Comparison of ENCODE assay signal across 8 cellular contexts in genomic region chr3:134485075-134485536, GRCh38. TPM values are rescaled to one million over a fixed set of nuclear protein-coding genes. Genes with fewer than 3 reads are reported as not detected.
A peak's percentile ranks its signal among the peaks of the same experiment; 100 is the strongest.
DNase-seq lines count a peak whose midpoint lies in the region; ATAC-seq, FAIRE-seq and TF ChIP-seq lines count a peak whose summit lies in the region.

No MANE protein-coding gene starts in this region.

- H3K18ac ChIP-seq in H1 (ENCODE audit: extremely low read depth, low read length): peak overlapping the region; percentile 16; the same call in 1 of the 2 replicates

- peak; percentile 3 for ATAC-seq in HG03039 (IDR thresholded peaks at IDR 0.05; ENCODE audit: unreplicated experiment)
- ATAC-seq in HG03095 (IDR thresholded peaks at IDR 0.05; ENCODE audit: unreplicated experiment): no peak

- H2BK120ac ChIP-seq in H1 (replicated peaks; ENCODE audit: low read depth, low read length): no peak overlapping the region

- H3K4me3 ChIP-seq in AG10803 (ENCODE audit: low read length) (peak overlapping the region; percentile 87), H1 (ENCODE audit: extremely low read depth in 1 of 4, insufficient read depth in 2 of 4, low read depth in 3 of 4, low read length in 4 of 4) (peak overlapping the region; percentile 68 to 96 (median 80)), muscle layer of colon (ENCODE audit: low read depth in 1 of 2, low read length in 2 of 2) (peak overlapping the region; percentile 86 to 98)

- FAIRE-seq in H1 (lab: Jason Lieb, UNC): no peak

- POLR2A ChIA-PET in H1 (lab: Charles Lee; ENCODE audit: partially characterized antibody): interaction anchor here (0.6 to 2.7 kb wide), 14 partner anchors 9 to 233 kb away, joined by 3 to 13 read pairs (median 4); no protein-coding TSS in a partner anchor

- peak; percentile 30 for DNase-seq in AG10803 (ENCODE audit: low read depth)
- peak; percentile 36 for DNase-seq in GM13977 (ENCODE audit: low spot score)
- peak; percentile 48 for DNase-seq in RKO (ENCODE audit: low spot score)
- no peak for DNase-seq in H1 (ENCODE audit: low read depth in 1 of 2, low spot score in 2 of 2)
- DNase-seq in retina: no peak

- WGBS in H1 (ENCODE audit: extremely low coverage in 1 of 2, insufficient coverage in 1 of 2, insufficient read length in 1 of 2, insufficient replicate concordance in 2 of 2, low coverage in 1 of 2, low lambda C conversion rate in 2 of 2, missing lambda C conversion rate in 1 of 2), 2 experiments: 24% methylated on average over 14 of the region's 14 CpGs; no CpG with 5 or more reads in 1 of the 2 experiments

- peaks cover 0 to 40% of the 10 kb centered on the region in 2 experiments; a peak in 2 of 4 replicates for H3K79me2 ChIP-seq in H1 (ENCODE audit: control insufficient read depth in 1 of 2, insufficient read depth in 2 of 2, low read length in 2 of 2)

- no peak for TF ChIP-seq RAD21 in H1 (IDR thresholded peaks at IDR 0.05 in 1 of 2, conservative IDR thresholded peaks at IDR 0.05 in 1 of 2; ENCODE audit: low read depth in 2 of 2, low read length in 2 of 2)

- H3K23me2 ChIP-seq in H1 (ENCODE audit: low read depth, low read length): peaks cover 11% of the 10 kb centered on the region

- H2BK20ac ChIP-seq in H1 (ENCODE audit: low read length): no peak overlapping the region

- no peaks in the 10 kb centered on the region for H3K27me3 ChIP-seq in H1 (replicated peaks in 1 of 4; ENCODE audit: control insufficient read depth in 3 of 4, extremely low read depth in 1 of 4, insufficient read depth in 3 of 4, low read length in 3 of 4)
- H3K27me3 ChIP-seq in muscle layer of colon (ENCODE audit: control insufficient read depth in 1 of 2, insufficient read depth in 2 of 2, low read length in 2 of 2): no peaks in the 10 kb centered on the region

- no peak for TF ChIP-seq POLR2A in H1 (IDR thresholded peaks at IDR 0.05; ENCODE audit: control extremely low read depth in 1 of 2, low read depth in 2 of 2, low read length in 2 of 2)

- H4K91ac ChIP-seq in H1 (replicated peaks; ENCODE audit: insufficient read length, low read length): no peak overlapping the region

- H3K14ac ChIP-seq in H1 (ENCODE audit: insufficient read length): no peak overlapping the region

- peak overlapping the region; percentile 19; the same call in 1 of the 2 replicates for H4K8ac ChIP-seq in H1 (ENCODE audit: extremely low read depth, insufficient read depth, low read length)

- H2AFZ ChIP-seq in H1 (ENCODE audit: low read length): peak overlapping the region; percentile 89

- no peak overlapping the region; the same call in 1 of the 2 replicates for H2BK5ac ChIP-seq in H1 (ENCODE audit: low read depth, low read length)

- in situ Hi-C loops in GM13977 (cut with MboI; ENCODE audit: low pct_unique_long_range_greater_than_20kb, low sequenced_read_pairs, unreplicated experiment): no loop called here

- no peak overlapping the region for H4K5ac ChIP-seq in H1 (ENCODE audit: insufficient read length, low read depth, low read length)

- TF ChIP-seq CTCF in AG10803 (conservative IDR thresholded peaks at IDR 0.05; ENCODE audit: low read length): no peak
- TF ChIP-seq CTCF in GM13977 (IDR thresholded peaks at IDR 0.05; ENCODE audit: extremely low read depth, insufficient read depth, missing control alignments): no peak
- TF ChIP-seq CTCF in H1 (IDR thresholded peaks at IDR 0.05; ENCODE audit: control extremely low read depth in 1 of 3, insufficient read depth in 1 of 3, low read depth in 1 of 3, low read length in 3 of 3): no peak

- H3K56ac ChIP-seq in H1 (replicated peaks; ENCODE audit: insufficient read length, low read depth, low read length): no peak overlapping the region

- H3K79me1 ChIP-seq in H1 (ENCODE audit: low read depth, low read length): peaks cover 7% of the 10 kb centered on the region; the same call in 1 of the 2 replicates

- H3K9me3 ChIP-seq in H1 (ENCODE audit: insufficient read depth in 2 of 2, low read depth in 1 of 2, low read length in 1 of 2) (no peaks in the 10 kb centered on the region), muscle layer of colon (ENCODE audit: low read length) (no peaks in the 10 kb centered on the region)

- H3K9ac ChIP-seq in H1 (replicated peaks in 1 of 4; ENCODE audit: extremely low read depth in 1 of 4, low read depth in 3 of 4, low read length in 3 of 4) (peak overlapping the region in 3 of 4 experiments; percentile 88 to 96 (median 93); a peak in 6 of 7 replicates), muscle layer of colon (ENCODE audit: low read length) (peak overlapping the region; percentile 97)

- peaks cover 0 to 10% (median 7%) of the 10 kb centered on the region in 4 experiments; a peak in 6 of 7 replicates for H3K4me1 ChIP-seq in H1 (replicated peaks in 1 of 4; ENCODE audit: control insufficient read depth in 3 of 4, insufficient read depth in 4 of 4, low read length in 3 of 4)
- peaks cover 25% of the 10 kb centered on the region for H3K4me1 ChIP-seq in muscle layer of colon (ENCODE audit: insufficient read depth, low read length)

- CTCF ChIA-PET in H1 (lab: Charles Lee; ENCODE audit: partially characterized antibody): interaction anchor here (0.8 to 5.7 kb wide), 6 partner anchors 8 to 273 kb away, joined by 3 to 39 read pairs (median 8); no protein-coding TSS in a partner anchor

- no peak overlapping the region for H3K4ac ChIP-seq in H1 (replicated peaks; ENCODE audit: insufficient read length, low read depth, low read length)

- H2AK5ac ChIP-seq in H1 (ENCODE audit: low read depth, low read length): no peak overlapping the region

- no peak overlapping the region for H3K23ac ChIP-seq in H1 (ENCODE audit: insufficient read length)

- peaks cover 9 to 27% (median 22%) of the 10 kb centered on the region in 4 experiments for H3K36me3 ChIP-seq in H1 (ENCODE audit: control insufficient read depth in 2 of 4, insufficient read depth in 4 of 4, low read length in 3 of 4)
- peaks cover 27% of the 10 kb centered on the region for H3K36me3 ChIP-seq in muscle layer of colon (ENCODE audit: insufficient read depth, low read length)

- H3K27ac ChIP-seq in H1 (ENCODE audit: low read depth, low read length): peak overlapping the region; percentile 29
- peak overlapping the region; percentile 98 for H3K27ac ChIP-seq in muscle layer of colon (ENCODE audit: low read depth, low read length)

- no peak overlapping the region for H2BK15ac ChIP-seq in H1 (ENCODE audit: low read length)

- peak overlapping the region; percentile 90 to 93 for H3K4me2 ChIP-seq in H1 (ENCODE audit: insufficient read depth in 1 of 2, low read depth in 2 of 2, low read length in 2 of 2)

- no peak for TF ChIP-seq EP300 in H1 (IDR thresholded peaks at IDR 0.05; ENCODE audit: borderline replicate concordance in 1 of 2, low read depth in 2 of 2, low read length in 2 of 2)

- no peak overlapping the region for H2BK12ac ChIP-seq in H1 (ENCODE audit: low read depth, low read length)

- H4K20me1 ChIP-seq in H1 (replicated peaks in 1 of 2; ENCODE audit: control insufficient read depth in 1 of 2, insufficient read depth in 2 of 2, low read length in 2 of 2): no peaks in the 10 kb centered on the region

TF ChIP-seq in H1, 55 proteins besides CTCF, POLR2A, EP300 and RAD21:
- TF ChIP-seq, protein P1, sequence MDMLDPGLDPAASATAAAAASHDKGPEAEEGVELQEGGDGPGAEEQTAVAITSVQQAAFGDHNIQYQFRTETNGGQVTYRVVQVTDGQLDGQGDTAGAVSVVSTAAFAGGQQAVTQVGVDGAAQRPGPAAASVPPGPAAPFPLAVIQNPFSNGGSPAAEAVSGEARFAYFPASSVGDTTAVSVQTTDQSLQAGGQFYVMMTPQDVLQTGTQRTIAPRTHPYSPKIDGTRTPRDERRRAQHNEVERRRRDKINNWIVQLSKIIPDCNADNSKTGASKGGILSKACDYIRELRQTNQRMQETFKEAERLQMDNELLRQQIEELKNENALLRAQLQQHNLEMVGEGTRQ (IDR thresholded peaks at IDR 0.05; ENCODE audit: low read length): 0 out of 2 replicates have a peak, but pooled peaks have one; percentile 19
- TF ChIP-seq RBBP5 (IDR thresholded peaks at IDR 0.05; ENCODE audit: borderline replicate concordance, low read depth, low read length) (no peak), SAP30 (IDR thresholded peaks at IDR 0.05; ENCODE audit: insufficient read depth, insufficient replicate concordance, low read length) (no peak), KDM4A (IDR thresholded peaks at IDR 0.05; ENCODE audit: low read depth, low read length, severe bottlenecking) (peak; percentile 4)
TF ChIP-seq in H1: peak in this region for 2.

RNA-seq across cellular contexts. Expression of gene ANAPC13, which starts 0.7 kb away (rescaled TPM):
- total RNA-seq in H1 (2021; fragmentation: NEBNext Ultra II Directional; extraction: Animal tissue kit (Norgen Biotek cat#: 25700)): 31.0 and 34.0 TPM in 2 replicates
- 17.0 and 33.3 TPM in 2 replicates for polyA plus RNA-seq in H1 (2011; rRNA removed)
- polyA plus RNA-seq in H1 (2011; cell fraction: cytosol; rRNA removed): 43.8 TPM
- polyA plus RNA-seq in H1 (2011; cell fraction: nucleus; rRNA removed): 4.2 TPM
- polyA plus RNA-seq in H1 (2012, experiment 1 of 2): 30.0 to 63.3 TPM (median 32.0 TPM) in 4 replicates
- 8.1 TPM for polyA plus RNA-seq in H1 (2012, experiment 2 of 2)
- polyA plus RNA-seq in H1 (2013, experiment 1 of 2): 20.6 TPM
- 22.3 TPM for polyA plus RNA-seq in H1 (2013, experiment 2 of 2)
- 13.7 and 16.9 TPM in 2 replicates for polyA minus RNA-seq in H1 (2011; rRNA and poly(A)+ RNA removed)
- polyA minus RNA-seq in H1 (2011; cell fraction: cytosol; rRNA and poly(A)+ RNA removed): 7.8 TPM
- polyA minus RNA-seq in H1 (2011; cell fraction: nucleus; rRNA and poly(A)+ RNA removed): 9.8 TPM

RNA-seq across cellular contexts. Expression of gene CEP63, which starts 0.8 kb away (rescaled TPM):
- 15.5 and 18.2 TPM in 2 replicates for total RNA-seq in H1 (2021; fragmentation: NEBNext Ultra II Directional; extraction: Animal tissue kit (Norgen Biotek cat#: 25700))
- polyA plus RNA-seq in H1 (2011; rRNA removed): 4.5 and 5.3 TPM in 2 replicates
- 11.4 TPM for polyA plus RNA-seq in H1 (2011; cell fraction: cytosol; rRNA removed)
- 16.1 TPM for polyA plus RNA-seq in H1 (2011; cell fraction: nucleus; rRNA removed)
- 12.9 to 18.9 TPM (median 15.6 TPM) in 4 replicates for polyA plus RNA-seq in H1 (2012, experiment 1 of 2)
- 1.0 TPM for polyA plus RNA-seq in H1 (2012, experiment 2 of 2)
- polyA plus RNA-seq in H1 (2013, experiment 1 of 2): 19.9 TPM
- polyA plus RNA-seq in H1 (2013, experiment 2 of 2): 20.7 TPM
- polyA minus RNA-seq in H1 (2011; rRNA and poly(A)+ RNA removed): 3.9 and 11.1 TPM in 2 replicates
- polyA minus RNA-seq in H1 (2011; cell fraction: cytosol; rRNA and poly(A)+ RNA removed): 10.1 TPM
- 35.0 TPM for polyA minus RNA-seq in H1 (2011; cell fraction: nucleus; rRNA and poly(A)+ RNA removed)

Comparison
In these comparisons a context has a peak if more than half of its experiments do, and no peak if none do; other contexts are left out.
1. DNase-seq: peak in AG10803 (single experiment), GM13977 (single experiment) and RKO (single experiment); none in H1 (0 of 2) and retina (single experiment).
2. Peak in every context shown above with its lines, with median percentiles within 50 percentile points of each other: H3K4me3 ChIP-seq.